Comparison of ENCODE assay signal across 14 cellular contexts in the genomic region with DNA sequence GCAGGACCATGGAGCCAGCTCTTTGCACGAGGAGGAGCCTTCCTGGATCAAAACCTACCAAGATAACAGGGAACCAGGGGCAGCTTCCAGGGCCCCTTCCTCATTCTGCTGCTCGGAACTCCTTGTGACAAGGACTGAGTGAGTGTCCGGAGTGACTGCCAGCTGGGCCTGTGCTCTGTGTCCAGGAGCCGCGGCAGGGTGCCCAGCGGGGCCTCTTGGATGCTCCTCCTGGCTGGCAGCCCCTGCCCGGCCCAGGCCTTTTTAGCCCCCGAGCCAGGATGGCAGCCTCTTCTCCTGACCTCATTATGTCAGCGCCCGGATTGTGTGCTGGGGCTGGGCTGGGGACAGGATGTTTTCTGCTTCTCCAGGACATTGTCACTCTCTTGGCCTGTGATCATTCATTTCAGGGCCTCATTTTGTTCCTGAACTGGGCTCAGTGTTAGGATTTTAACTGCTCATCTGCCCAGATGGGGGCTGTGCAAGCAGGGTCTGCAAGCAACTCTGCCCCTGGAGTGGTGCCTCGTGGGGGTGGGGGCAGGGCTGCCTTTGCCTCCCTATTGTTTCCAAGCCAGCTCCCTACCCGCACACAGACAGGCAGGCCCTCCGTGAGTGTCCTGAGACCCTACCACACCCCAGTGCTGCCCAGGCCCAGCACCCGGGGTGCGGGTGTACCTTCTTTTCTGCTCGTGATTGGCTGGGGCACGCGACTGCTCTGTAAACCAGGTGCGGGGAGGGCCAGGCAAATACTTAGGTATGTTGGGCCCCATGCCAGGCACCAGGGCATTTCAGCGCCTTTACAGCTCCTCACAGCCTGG.
DNase-seq lines count a peak whose midpoint lies in the region; ATAC-seq and TF ChIP-seq lines count a peak whose summit lies in the region.
"Had no signal": no experiment of that assay in that cellular context is flagged by ENCODE, and none has a peak within 500 bp of the region (broad histone marks: within the 10 kb centered on the region; RNA-seq: fewer than 3 reads in every experiment).

No MANE protein-coding gene starts in this region.

- no peak for DNase-seq in WTC11 (ENCODE audit: low spot score)
- DNase-seq in foreskin keratinocyte = peak in 1 of 2 donors; percentile 69
- DNase-seq in medulla oblongata (ENCODE audit: extremely low spot score) = peak; percentile 80
- DNase-seq in superior temporal gyrus (ENCODE audit: extremely low spot score) = peak; percentile 33
- no peak for DNase-seq in smooth muscle cell (lab: John Stamatoyannopoulos, UW; ENCODE audit: unreplicated experiment)
- no peak for DNase-seq in NCI-H2029 treated with DMSO at 0.1 percent for 48 hours (lab: John Stamatoyannopoulos, UW)
- no peak for DNase-seq in activated CD4-positive, alpha-beta T cell treated with anti-CD3 and anti-CD28 coated beads, Interleukin-2, amount 50 U/mL, for 48 hours
- DNase-seq: activated naive CD4-positive, alpha-beta T cell; glutamatergic neuron; NCI-H226; SIG-M5; stimulated activated CD4-positive, alpha-beta T cell treated with anti-CD3 and anti-CD28 coated beads, Interleukin-15, amount 100 ng/mL, for 24 hours had no signal

- ATAC-seq in WTC11 (peak; percentile 23), foreskin keratinocyte (peak; percentile 62), GM19463 (IDR thresholded peaks at IDR 0.05; ENCODE audit: unreplicated experiment) (no peak)
- ATAC-seq: activated CD4-positive, CD25-positive, alpha-beta regulatory T cell treated with anti-CD3 and anti-CD28 coated beads, Interleukin-2, amount 50 U/mL, for 24 hours had no signal

- H3K9ac ChIP-seq in smooth muscle cell (ENCODE audit: low read depth) = no peak overlapping the region

- 86% methylated on average over 18 of the region's 20 CpGs for WGBS in smooth muscle cell (ENCODE audit: low lambda C conversion rate)

- H3K9me3 Mint-ChIP-seq in WTC11 = peaks cover 7% of the 10 kb centered on the region

- TF ChIP-seq CTCF in WTC11 (IDR thresholded peaks at IDR 0.05) (no peak), foreskin keratinocyte (conservative IDR thresholded peaks at IDR 0.05) (no peak), smooth muscle cell (IDR thresholded peaks at IDR 0.05; ENCODE audit: borderline replicate concordance, insufficient read depth, poor library complexity, severe bottlenecking) (no peak)

- POLR2A ChIA-PET in WTC11 (lab: Charles Lee) = no interaction called here

- no peak overlapping the region for H3K27ac Mint-ChIP-seq in WTC11

- no peak overlapping the region for H3K4me2 ChIP-seq in smooth muscle cell

- H3K9me3 ChIP-seq in smooth muscle cell (replicated peaks; ENCODE audit: low read depth) = no peaks in the 10 kb centered on the region

- H3K36me3 ChIP-seq in smooth muscle cell (ENCODE audit: low read depth) = no peaks in the 10 kb centered on the region

- H3K4me1 ChIP-seq in foreskin keratinocyte (no peaks in the 10 kb centered on the region), smooth muscle cell (ENCODE audit: low read depth) (peaks cover 13% of the 10 kb centered on the region)

- H2AFZ ChIP-seq in smooth muscle cell (ENCODE audit: low read depth) = no peak overlapping the region

- H3K4me3 Mint-ChIP-seq in WTC11 = no peak overlapping the region

- no peaks in the 10 kb centered on the region for H4K20me1 ChIP-seq in smooth muscle cell (ENCODE audit: low read depth)

- H3F3A ChIP-seq in smooth muscle cell (ENCODE audit: low read depth) = peaks cover 24% of the 10 kb centered on the region

- no peaks in the 10 kb centered on the region for H3K27me3 Mint-ChIP-seq in WTC11 (ENCODE audit: low read depth)

- no peaks in the 10 kb centered on the region for H3K79me2 ChIP-seq in smooth muscle cell (ENCODE audit: low read depth)

- no peak overlapping the region for H3K27ac ChIP-seq in foreskin keratinocyte
- H3K27ac ChIP-seq in smooth muscle cell (ENCODE audit: low read depth) = no peak overlapping the region

- H3K4me3 ChIP-seq in smooth muscle cell = no peak overlapping the region

- H3K27me3 ChIP-seq in foreskin keratinocyte (no peaks in the 10 kb centered on the region), smooth muscle cell (ENCODE audit: low read depth) (no peaks in the 10 kb centered on the region)

- CTCF ChIA-PET in WTC11 (lab: Charles Lee) = interaction anchor here (1.2 to 2.1 kb wide), 2 partner anchors 33 to 162 kb away, joined by 3 to 11 read pairs; a partner anchor contains a TSS

- peaks cover 28% of the 10 kb centered on the region for H3K4me1 Mint-ChIP-seq in WTC11

- peaks cover 11% of the 10 kb centered on the region for H3K36me3 Mint-ChIP-seq in WTC11

TF ChIP-seq in WTC11, 78 proteins besides CTCF, POLR2A, EP300 and RAD21:
- TF ChIP-seq FOXP1 (CRISPR knock-in tag; IDR thresholded peaks at IDR 0.05; ENCODE audit: borderline replicate concordance) = no peak
- TF ChIP-seq RELA (CRISPR knock-in tag; IDR thresholded peaks at IDR 0.05; ENCODE audit: borderline replicate concordance) = no peak
- TF ChIP-seq, protein P1, sequence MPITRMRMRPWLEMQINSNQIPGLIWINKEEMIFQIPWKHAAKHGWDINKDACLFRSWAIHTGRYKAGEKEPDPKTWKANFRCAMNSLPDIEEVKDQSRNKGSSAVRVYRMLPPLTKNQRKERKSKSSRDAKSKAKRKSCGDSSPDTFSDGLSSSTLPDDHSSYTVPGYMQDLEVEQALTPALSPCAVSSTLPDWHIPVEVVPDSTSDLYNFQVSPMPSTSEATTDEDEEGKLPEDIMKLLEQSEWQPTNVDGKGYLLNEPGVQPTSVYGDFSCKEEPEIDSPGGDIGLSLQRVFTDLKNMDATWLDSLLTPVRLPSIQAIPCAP (CRISPR knock-in tag; IDR thresholded peaks at IDR 0.05) = no peak
- TF ChIP-seq, protein P2, sequence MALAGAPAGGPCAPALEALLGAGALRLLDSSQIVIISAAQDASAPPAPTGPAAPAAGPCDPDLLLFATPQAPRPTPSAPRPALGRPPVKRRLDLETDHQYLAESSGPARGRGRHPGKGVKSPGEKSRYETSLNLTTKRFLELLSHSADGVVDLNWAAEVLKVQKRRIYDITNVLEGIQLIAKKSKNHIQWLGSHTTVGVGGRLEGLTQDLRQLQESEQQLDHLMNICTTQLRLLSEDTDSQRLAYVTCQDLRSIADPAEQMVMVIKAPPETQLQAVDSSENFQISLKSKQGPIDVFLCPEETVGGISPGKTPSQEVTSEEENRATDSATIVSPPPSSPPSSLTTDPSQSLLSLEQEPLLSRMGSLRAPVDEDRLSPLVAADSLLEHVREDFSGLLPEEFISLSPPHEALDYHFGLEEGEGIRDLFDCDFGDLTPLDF (CRISPR knock-in tag; IDR thresholded peaks at IDR 0.05) = no peak
- TF ChIP-seq, protein P3, sequence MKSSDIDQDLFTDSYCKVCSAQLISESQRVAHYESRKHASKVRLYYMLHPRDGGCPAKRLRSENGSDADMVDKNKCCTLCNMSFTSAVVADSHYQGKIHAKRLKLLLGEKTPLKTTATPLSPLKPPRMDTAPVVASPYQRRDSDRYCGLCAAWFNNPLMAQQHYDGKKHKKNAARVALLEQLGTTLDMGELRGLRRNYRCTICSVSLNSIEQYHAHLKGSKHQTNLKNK (CRISPR knock-in tag; IDR thresholded peaks at IDR 0.05) = no peak
- no peak for TF ChIP-seq ZNF138 (CRISPR knock-in tag; conservative IDR thresholded peaks at IDR 0.05)

Comparison
In these comparisons a context has a peak if more than half of its experiments do, and no peak if none do; other contexts are left out.
1. DNase-seq: peak in medulla oblongata (single experiment) and superior temporal gyrus (single experiment); none in WTC11 (single experiment), smooth muscle cell (single experiment), NCI-H2029 treated with DMSO at 0.1 percent for 48 hours (single experiment) and activated CD4-positive, alpha-beta T cell treated with anti-CD3 and anti-CD28 coated beads, Interleukin-2, amount 50 U/mL, for 48 hours (0 of 2).